ENCODE assay signal across 18 cellular contexts in the genomic region with DNA sequence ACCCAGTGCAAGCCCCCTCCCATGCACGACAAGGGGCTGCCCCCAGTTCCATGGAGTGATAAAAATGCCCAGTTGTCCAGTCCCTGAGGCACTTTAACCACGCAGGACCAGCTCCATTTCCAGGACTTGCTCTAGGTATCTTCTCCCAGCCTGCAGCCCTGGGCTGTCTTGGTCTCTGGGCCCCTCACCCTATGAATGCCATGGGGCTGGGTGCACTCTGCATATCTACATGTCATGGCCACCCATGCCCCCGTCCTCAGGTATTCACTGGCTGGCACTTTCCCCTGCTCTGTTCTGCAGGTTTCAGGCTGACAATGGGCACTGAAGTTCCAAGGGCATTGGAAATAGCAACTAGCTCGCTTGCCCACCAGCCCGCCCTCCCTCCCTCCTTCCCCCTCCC. TPM values are rescaled to one million over a fixed set of nuclear protein-coding genes. Genes with fewer than 3 reads are reported as not detected.
A peak's percentile ranks its signal among the peaks of the same experiment; 100 is the strongest.
DNase-seq lines count a peak whose midpoint lies in the region; ATAC-seq lines count a peak whose summit lies in the region.
"Had no signal": no experiment of that assay in that cellular context is flagged by ENCODE, and none has a peak within 500 bp of the region (broad histone marks: within the 10 kb centered on the region; RNA-seq: fewer than 3 reads in every experiment).

No MANE protein-coding gene starts in this region.

- no peaks in the 10 kb centered on the region for H3K27me3 ChIP-seq in right cardiac atrium (ENCODE audit: control insufficient read depth, insufficient read depth)
- H3K27me3 ChIP-seq in neuronal stem cell (ENCODE audit: control insufficient read depth in 3 of 3, insufficient read depth in 3 of 3, low read depth in 1 of 3, low read length in 3 of 3), result peaks cover 0 to 43% (median 0%) of the 10 kb centered on the region in 3 experiments
- H3K27me3 ChIP-seq: BLaER1 had no signal

- no peaks in the 10 kb centered on the region for H3K4me1 Mint-ChIP-seq in activated naive CD4-positive, alpha-beta T cell treated with anti-CD3 and anti-CD28 coated beads, Interleukin-2, amount 10 ng/mL, durations not matched to agents 7 days and 5 days

- H3K4me3 ChIP-seq in right cardiac atrium (ENCODE audit: low read length) (no peak overlapping the region), neuronal stem cell (ENCODE audit: low read length in 2 of 2) (no peak overlapping the region)
- H3K4me3 ChIP-seq: BLaER1 had no signal

- H3K4me1 ChIP-seq in right cardiac atrium (ENCODE audit: control insufficient read depth, insufficient read depth, low read length), result no peaks in the 10 kb centered on the region
- H3K4me1 ChIP-seq in neuronal stem cell (ENCODE audit: control insufficient read depth in 2 of 2, insufficient read depth in 1 of 2, low read depth in 1 of 2, low read length in 2 of 2), result peaks cover 0 to 7% of the 10 kb centered on the region in 2 donors
- H3K4me1 ChIP-seq: Caco-2 had no signal

- no peak overlapping the region for H4K91ac ChIP-seq in neuronal stem cell (ENCODE audit: low read depth, low read length, poor library complexity)

- no peak overlapping the region for H3K9ac ChIP-seq in neuronal stem cell (ENCODE audit: low read depth, low read length, poor library complexity)
- H3K9ac ChIP-seq: BLaER1 had no signal

- H2AFZ ChIP-seq in neuronal stem cell (ENCODE audit: low read length), result no peak overlapping the region

- H3K4ac ChIP-seq in neuronal stem cell (ENCODE audit: low read length), result peak overlapping the region; percentile 26

- ATAC-seq in left cardiac atrium (no peak), right cardiac atrium (no peak), HG02885 (IDR thresholded peaks at IDR 0.05; ENCODE audit: poor library complexity, unreplicated experiment) (no peak)

- WGBS in right cardiac atrium, result 84% methylated on average over 5 of the region's 5 CpGs
- no CpG with 5 or more reads among the region's 5 CpGs for WGBS in neuronal stem cell (ENCODE audit: extremely low coverage in 2 of 2, insufficient read length in 2 of 2, insufficient replicate concordance in 1 of 2), 2 donors

- H2BK5ac ChIP-seq in neuronal stem cell (ENCODE audit: low read length), result no peak overlapping the region

- H3K4me2 ChIP-seq in neuronal stem cell (ENCODE audit: insufficient read depth, low read length, poor library complexity, severe bottlenecking), result no peak overlapping the region
- H3K4me2 ChIP-seq: BLaER1 had no signal

- H2AK5ac ChIP-seq in neuronal stem cell (ENCODE audit: low read depth, low read length), result no peak overlapping the region

- no peak overlapping the region for H2BK12ac ChIP-seq in neuronal stem cell (ENCODE audit: low read length)

- no peaks in the 10 kb centered on the region for H3K27me3 Mint-ChIP-seq in activated naive CD4-positive, alpha-beta T cell treated with anti-CD3 and anti-CD28 coated beads, Interleukin-2, amount 10 ng/mL, durations not matched to agents 7 days and 5 days

- H3K79me1 ChIP-seq in neuronal stem cell (ENCODE audit: low read depth, low read length), result peaks cover 2% of the 10 kb centered on the region

- no peaks in the 10 kb centered on the region for H3K36me3 Mint-ChIP-seq in activated naive CD4-positive, alpha-beta T cell treated with anti-CD3 and anti-CD28 coated beads, Interleukin-2, amount 10 ng/mL, durations not matched to agents 7 days and 5 days

- no peak overlapping the region for H3K4me3 Mint-ChIP-seq in activated naive CD4-positive, alpha-beta T cell treated with anti-CD3 and anti-CD28 coated beads, Interleukin-2, amount 10 ng/mL, durations not matched to agents 7 days and 5 days
- H3K4me3 Mint-ChIP-seq: CD8-positive, alpha-beta memory T cell; H9 had no signal

- H4K8ac ChIP-seq in neuronal stem cell (ENCODE audit: low read depth, low read length), result no peak overlapping the region

- H3K9me3 ChIP-seq in right cardiac atrium (ENCODE audit: control insufficient read depth, low read length) (no peaks in the 10 kb centered on the region), neuronal stem cell (replicated peaks in 1 of 2; ENCODE audit: control insufficient read depth in 2 of 2, insufficient read depth in 1 of 2, low read depth in 1 of 2, low read length in 2 of 2) (peaks cover 0 to 3% of the 10 kb centered on the region in 2 donors)
- H3K9me3 ChIP-seq: Caco-2 had no signal

- CTCF ChIA-PET in activated naive CD4-positive, alpha-beta T cell treated with anti-CD3 and anti-CD28 coated beads, Interleukin-2, amount 10 ng/mL, durations not matched to agents 7 days and 5 days (lab: Charles Lee), result no interaction called here

- H3K9me3 Mint-ChIP-seq in activated naive CD4-positive, alpha-beta T cell treated with anti-CD3 and anti-CD28 coated beads, Interleukin-2, amount 10 ng/mL, durations not matched to agents 7 days and 5 days, result no peaks in the 10 kb centered on the region
- H3K9me3 Mint-ChIP-seq: CD8-positive, alpha-beta memory T cell had no signal

- no peak overlapping the region for H3K27ac Mint-ChIP-seq in activated naive CD4-positive, alpha-beta T cell treated with anti-CD3 and anti-CD28 coated beads, Interleukin-2, amount 10 ng/mL, durations not matched to agents 7 days and 5 days
- H3K27ac Mint-ChIP-seq: CD8-positive, alpha-beta memory T cell; H9 had no signal

- no peaks in the 10 kb centered on the region for H3K36me3 ChIP-seq in neuronal stem cell (replicated peaks in 1 of 2; ENCODE audit: control insufficient read depth in 2 of 2, insufficient read depth in 2 of 2, low read length in 2 of 2)
- H3K36me3 ChIP-seq: BLaER1 had no signal

- peak overlapping the region; percentile 25 for H3K23ac ChIP-seq in neuronal stem cell (ENCODE audit: low read depth, low read length, poor library complexity)

- H3K27ac ChIP-seq in right cardiac atrium (ENCODE audit: low read length) (no peak overlapping the region), neuronal stem cell (replicated peaks; ENCODE audit: low read length) (no peak overlapping the region)
- H3K27ac ChIP-seq: BLaER1, HL-60 had no signal

- H2BK120ac ChIP-seq in neuronal stem cell (ENCODE audit: low read depth, low read length), result no peak overlapping the region

- no peak overlapping the region for H3K18ac ChIP-seq in neuronal stem cell (ENCODE audit: low read length)

- intact Hi-C loops in left cardiac atrium (cut with DNase I) (loop anchor here in 1 of 2 donors (10.0 kb wide), 1 partner anchor 735 kb away; a partner anchor contains a TSS), right cardiac atrium (cut with DNase I) (no loop called here)

- no peak overlapping the region for H3K14ac ChIP-seq in neuronal stem cell (ENCODE audit: low read length)

- peak; percentile 10 for DNase-seq in activated naive CD4-positive, alpha-beta T cell treated with anti-CD3 and anti-CD28 coated beads, Interleukin-2, amount 10 ng/mL, durations not matched to agents 7 days and 5 days
- no peak for DNase-seq in activated naive CD4-positive, alpha-beta T cell treated with Interleukin-2 at 50 U/mL for 16 hours
- DNase-seq in left cardiac atrium, result peak; percentile 8
- DNase-seq in right cardiac atrium, result no peak
- no peak for DNase-seq in neuronal stem cell (ENCODE audit: low spot score)
- DNase-seq in T-helper 2 cell, result no peak
- no peak for DNase-seq in NCI-H510A treated with DMSO at 0.1 percent for 48 hours (lab: John Stamatoyannopoulos, UW)
- DNase-seq: 8988T, AML-193, DND-41, GDM1, GOT3, H9 had no signal

- peak overlapping the region; percentile 89 for H2BK15ac ChIP-seq in neuronal stem cell (ENCODE audit: low read length)

RNA-seq across cellular contexts. Expression of a gene that starts 19.6 kb away (rescaled TPM):
- 10 to 100 TPM; 13.2 to 14.0 TPM for total RNA-seq in left cardiac atrium
- 10 to 100 TPM; 11.3 to 15.1 (median 13.2) TPM for total RNA-seq in right cardiac atrium
- 11.6 TPM for polyA plus RNA-seq in right cardiac atrium
- 30.3 TPM for polyA plus RNA-seq in neuronal stem cell (2013, experiment 1 of 2)
- polyA plus RNA-seq in neuronal stem cell (2013, experiment 2 of 2), result 30.5 TPM

Comparison
In these comparisons a context has a peak if more than half of its experiments do, and no peak if none do; other contexts are left out.
1. DNase-seq: peak in activated naive CD4-positive, alpha-beta T cell treated with anti-CD3 and anti-CD28 coated beads, Interleukin-2, amount 10 ng/mL, durations not matched to agents 7 days and 5 days (single experiment) and left cardiac atrium (single experiment); none in activated naive CD4-positive, alpha-beta T cell treated with Interleukin-2 at 50 U/mL for 16 hours (single experiment), right cardiac atrium (0 of 3), neuronal stem cell (single experiment), T-helper 2 cell (0 of 5) and NCI-H510A treated with DMSO at 0.1 percent for 48 hours (single experiment).